ENCODE assay signal across 8 cellular contexts in genomic region chr16:49921791-49922456, GRCh38.
A peak's percentile ranks its signal among the peaks of the same experiment; 100 is the strongest.
DNase-seq lines count a peak whose midpoint lies in the region; TF ChIP-seq lines count a peak whose summit lies in the region.

No MANE protein-coding gene starts in this region.

- TF ChIP-seq CTCF in epithelial cell of esophagus (IDR thresholded peaks at IDR 0.05; ENCODE audit: insufficient read depth, low read depth, low read length, missing control alignments) = peak; percentile 39

- DNase-seq in NCI-H2029 (lab: John Stamatoyannopoulos, UW) (peak; percentile 3), NCI-H2029 treated with DMSO at 0.1 percent for 48 hours (lab: John Stamatoyannopoulos, UW) (no peak), NCI-H146 treated with DMSO at 0.1 percent for 48 hours (lab: John Stamatoyannopoulos, UW; ENCODE audit: unreplicated experiment) (peak; percentile 7), epithelial cell of esophagus (ENCODE audit: low read depth) (peak; percentile 3), myocyte (ENCODE audit: low read depth) (peak; percentile 22), stromal cell of bone marrow (ENCODE audit: low read depth) (peak; percentile 21), cortex of kidney (lab: John Stamatoyannopoulos, UW) (no peak)
- peak; percentile 68 for DNase-seq in activated CD4-positive, alpha-beta T cell treated with anti-CD3 and anti-CD28 coated beads for 48 hours

- no peak overlapping the region for H3K4me3 ChIP-seq in epithelial cell of esophagus (ENCODE audit: low read length)

Comparison
In these comparisons a context has a peak if more than half of its experiments do, and no peak if none do; other contexts are left out.
1. DNase-seq: peak in NCI-H2029 (single experiment), NCI-H146 treated with DMSO at 0.1 percent for 48 hours (single experiment), activated CD4-positive, alpha-beta T cell treated with anti-CD3 and anti-CD28 coated beads for 48 hours (single experiment), epithelial cell of esophagus (single experiment), myocyte (single experiment) and stromal cell of bone marrow (single experiment); none in NCI-H2029 treated with DMSO at 0.1 percent for 48 hours (single experiment) and cortex of kidney (single experiment).